In the genomic region with DNA sequence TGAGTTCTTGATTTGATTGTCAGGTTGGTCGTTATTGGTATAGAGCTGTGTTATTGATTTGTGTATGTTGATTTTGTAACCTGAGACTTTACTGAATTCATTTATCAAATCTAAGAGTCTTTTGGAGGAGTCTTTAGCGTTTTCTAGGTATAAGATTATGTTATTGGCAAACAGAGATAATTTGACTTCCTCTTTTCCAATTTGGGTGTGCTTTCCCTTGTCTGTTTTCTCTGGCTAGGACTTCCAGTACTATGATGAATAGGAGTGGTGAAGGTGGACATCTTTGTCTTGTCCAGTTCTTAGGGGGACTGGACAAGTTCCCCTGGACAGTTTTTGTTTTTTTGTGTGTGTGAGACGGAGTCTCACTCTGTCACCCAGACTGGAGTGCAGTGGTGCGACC, we compare ENCODE assay signal across 26 cellular contexts. TPM values are rescaled to one million over a fixed set of nuclear protein-coding genes. Genes with fewer than 3 reads are reported as not detected.
"Had no signal": no experiment of that assay in that cellular context is flagged by ENCODE, and none has a peak within 500 bp of the region (broad histone marks: within the 10 kb centered on the region; RNA-seq: fewer than 3 reads in every experiment).

No MANE protein-coding gene starts in this region.

- H3K9me3 ChIP-seq: gastrocnemius medialis, lower lobe of right lung, prostate gland, right atrium auricular region, sigmoid colon, testis, tibial artery had no signal

- H3K27ac ChIP-seq: dorsolateral prefrontal cortex, epithelial cell of prostate, gastrocnemius medialis, lower lobe of right lung, prostate gland, right atrium auricular region, sigmoid colon, testis, tibial artery had no signal

- H3K36me3 ChIP-seq: gastrocnemius medialis, lower lobe of right lung, prostate gland, right atrium auricular region, sigmoid colon, tibial artery had no signal

- H3K4me3 ChIP-seq: dorsolateral prefrontal cortex, gastrocnemius medialis, lower lobe of right lung, prostate gland, right atrium auricular region, sigmoid colon, testis, tibial artery had no signal

- H3K27me3 ChIP-seq: dorsolateral prefrontal cortex, gastrocnemius medialis, right atrium auricular region, sigmoid colon, testis had no signal

- ATAC-seq: esophagus mucosa; gastrocnemius medialis; left ventricle myocardium superior; lower lobe of right lung; naive thymus-derived CD8-positive, alpha-beta T cell; stimulated activated effector memory CD8-positive, alpha-beta T cell treated with anti-CD3 and anti-CD28 coated beads, Interleukin-12 subunit alpha, Interleukin-12 subunit beta, amount 100 ng/mL, for 72 hours; stimulated activated naive CD8-positive, alpha-beta T cell treated with anti-CD3 and anti-CD28 coated beads, Interleukin-15, Interleukin-2, amounts not matched to agents 100 U/mL and 50 U/mL, for 24 hours had no signal

- FAIRE-seq: keratinocyte had no signal

- DNase-seq: dorsolateral prefrontal cortex; effector CD4-positive, alpha-beta T cell; foreskin fibroblast; gastrocnemius medialis; head of caudate nucleus; left ventricle myocardium superior; lower lobe of right lung; naive thymus-derived CD8-positive, alpha-beta T cell; nephron progenitor cell; nucleus accumbens; sigmoid colon; stimulated activated CD4-positive, alpha-beta T cell treated with anti-CD3 and anti-CD28 coated beads, Interleukin-2, amount 100 ng/mL, for 24 hours; stimulated activated CD4-positive, alpha-beta T cell treated with anti-CD3 and anti-CD28 coated beads, Interleukin-4, amount 100 ng/mL, for 24 hours; stimulated activated naive CD8-positive, alpha-beta T cell treated with anti-CD3 and anti-CD28 coated beads, Interleukin-15, Interleukin-2, amounts not matched to agents 100 U/mL and 50 U/mL, for 24 hours; substantia nigra; testis; tibial artery had no signal

- H3K4me1 ChIP-seq: gastrocnemius medialis, lower lobe of right lung, prostate gland, right atrium auricular region, sigmoid colon, testis, tibial artery had no signal

RNA-seq across cellular contexts. Expression of a gene that starts 17.4 kb away (rescaled TPM):
- total RNA-seq: glomerular endothelial cell, myocyte, osteocyte had no signal
- polyA plus RNA-seq: keratinocyte had no signal

RNA-seq across cellular contexts. Expression of a gene that starts 51.1 kb away (rescaled TPM):
- total RNA-seq: myocyte, osteocyte had no signal
- polyA plus RNA-seq: keratinocyte had no signal
